23 cellular contexts compared by ENCODE assay signal in the genomic region with DNA sequence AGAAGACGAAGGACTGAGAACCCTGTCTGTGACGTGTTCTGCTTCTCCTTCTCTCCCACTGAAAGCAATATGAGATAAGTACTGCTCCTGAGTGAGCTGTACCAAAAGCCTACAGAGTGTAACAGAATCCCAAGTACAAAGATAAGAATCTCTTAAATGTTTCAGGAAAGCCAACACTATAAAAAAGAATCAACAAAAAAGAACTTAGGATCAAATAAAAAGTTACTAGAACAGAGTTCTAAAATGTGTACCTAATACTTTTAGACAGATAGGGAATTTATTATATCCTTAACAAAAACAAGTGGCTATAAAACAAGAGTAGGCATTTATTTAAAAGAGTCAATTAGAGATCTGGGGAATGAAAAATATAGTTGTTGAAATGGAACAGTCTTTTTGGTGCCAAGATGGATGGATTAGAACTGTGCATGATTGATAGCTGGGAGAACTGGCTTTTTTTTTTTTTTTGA.
"Had no signal": no experiment of that assay in that cellular context is flagged by ENCODE, and none has a peak within 500 bp of the region (broad histone marks: within the 10 kb centered on the region; RNA-seq: fewer than 3 reads in every experiment).

No MANE protein-coding gene starts in this region.

- ATAC-seq: activated T-cell treated with anti-CD3 and anti-CD28 coated beads, Interleukin-2, amount 50 U/mL, for 4 hours; foreskin keratinocyte; left ventricle myocardium superior; natural killer cell treated with Interleukin-12 subunit alpha and Interleukin-12 subunit beta and Interleukin-15 and Interleukin-18, amount 100 ng/mL, for 72 hours had no signal

- H3K4me1 ChIP-seq: foreskin keratinocyte, right atrium auricular region, upper lobe of left lung had no signal

- H3K27me3 ChIP-seq: foreskin keratinocyte, neutrophil, ovary, right atrium auricular region, spleen, upper lobe of left lung had no signal

- H3K4me3 ChIP-seq: ovary, psoas muscle, right atrium auricular region, spleen, thoracic aorta, upper lobe of left lung had no signal

- H3K36me3 ChIP-seq: neutrophil, ovary, right atrium auricular region, thoracic aorta, upper lobe of left lung, WERI-Rb-1 had no signal

- H3K9me3 ChIP-seq: neutrophil, ovary, thoracic aorta, upper lobe of left lung had no signal

- DNase-seq: activated CD4-positive, CD25-positive, alpha-beta regulatory T cell treated with anti-CD3 and anti-CD28 coated beads, Interleukin-2, amount 50 U/mL, for 72 hours; activated CD8-positive, alpha-beta memory T cell treated with anti-CD3 and anti-CD28 coated beads for 24 hours; activated CD8-positive, alpha-beta memory T cell treated with anti-CD3 and anti-CD28 coated beads, Interleukin-2, amount 50 U/mL, for 4 hours; activated naive CD4-positive, alpha-beta T cell treated with Interleukin-2 at 50 U/mL for 16 hours; activated naive CD8-positive, alpha-beta T cell treated with anti-CD3 and anti-CD28 coated beads for 36 hours; activated T-cell treated with anti-CD3 and anti-CD28 coated beads, Interleukin-2, amount 50 U/mL, for 4 hours; cerebellar nuclear complex; erythroblast; foreskin keratinocyte; immature natural killer cell; left ventricle myocardium superior; midbrain; ovary; psoas muscle; spleen; stimulated activated CD4-positive, alpha-beta T cell treated with anti-CD3 and anti-CD28 coated beads, Interleukin-4, amount 100 ng/mL, for 24 hours; stimulated activated naive CD4-positive, alpha-beta T cell treated with Interleukin-2 at 50 U/mL for 16 hours; upper lobe of left lung; WERI-Rb-1 had no signal

- H3K27ac ChIP-seq: foreskin keratinocyte, neutrophil, ovary, psoas muscle, right atrium auricular region, spleen, thoracic aorta, upper lobe of left lung, WERI-Rb-1 had no signal
